ENCODE assay signal across 1 cellular context in the genomic region with DNA sequence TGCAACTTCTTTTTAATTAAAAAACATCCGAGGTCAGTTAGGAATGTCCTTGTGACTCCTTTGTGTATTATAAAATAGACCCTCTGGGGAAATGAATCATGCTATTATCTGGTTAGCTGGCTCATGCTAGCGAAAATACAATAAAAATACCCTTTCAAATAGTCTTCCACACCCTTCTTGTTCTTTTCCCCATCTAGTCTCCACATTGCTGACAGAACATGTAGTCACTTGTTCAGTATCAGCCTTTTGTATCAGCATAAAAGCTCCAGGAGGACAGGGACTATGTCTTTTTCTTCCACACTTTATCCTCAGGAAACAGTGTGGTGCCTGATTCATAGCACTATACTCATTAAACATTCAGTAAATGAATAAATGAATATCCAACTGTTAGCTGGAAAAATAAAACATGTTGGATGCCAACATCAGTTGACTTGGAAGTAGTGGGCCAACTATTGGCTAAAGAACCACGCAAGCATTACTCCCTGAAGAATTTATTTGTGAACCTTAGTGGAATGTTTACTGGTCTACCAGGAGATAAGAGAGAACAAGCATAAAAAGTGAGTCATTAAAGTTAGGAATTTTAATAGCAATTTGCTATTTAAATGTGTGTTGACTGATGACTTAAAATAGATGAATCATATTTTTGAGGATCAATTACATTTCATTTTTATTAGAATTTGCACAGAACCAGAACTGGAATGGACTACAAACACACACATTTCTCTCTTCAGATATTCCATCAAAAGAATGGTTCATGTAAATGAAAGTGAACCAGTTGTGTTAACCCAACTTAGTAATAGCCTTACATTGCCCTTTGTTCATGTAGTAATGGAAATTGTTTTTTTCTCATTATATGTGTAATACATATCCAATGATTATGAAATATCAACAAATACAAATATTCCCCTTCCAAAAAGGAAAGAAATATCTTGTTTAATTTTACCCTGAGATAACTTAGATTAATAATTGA.
A peak's percentile ranks its signal among the peaks of the same experiment; 100 is the strongest.
TF ChIP-seq lines count a peak whose summit lies in the region.

No MANE protein-coding gene starts in this region.

TF ChIP-seq in IMR-90, 13 proteins besides CTCF, POLR2A, EP300 and RAD21:
- no peak for TF ChIP-seq CHD1 (IDR thresholded peaks at IDR 0.05; ENCODE audit: low read depth, low read length)
- no peak for TF ChIP-seq SMC3 (IDR thresholded peaks at IDR 0.05; ENCODE audit: low read depth, low read length)
- TF ChIP-seq MAFK (IDR thresholded peaks at IDR 0.05; ENCODE audit: low read depth, low read length), result no peak
- peak; percentile 46; the same call in 1 of the 2 replicates for TF ChIP-seq FOS (IDR thresholded peaks at IDR 0.05; ENCODE audit: low read depth, low read length)
- TF ChIP-seq BHLHE40 (IDR thresholded peaks at IDR 0.05; ENCODE audit: low read depth, low read length), result peak; percentile 21; the same call in 1 of the 2 replicates
- no peak for TF ChIP-seq RCOR1 (IDR thresholded peaks at IDR 0.05; ENCODE audit: insufficient replicate concordance, low read length)
- TF ChIP-seq CEBPB (IDR thresholded peaks at IDR 0.05; ENCODE audit: low read depth, low read length), result peak; percentile 93
